In genomic region chr7:18753972-18754610, GRCh38 we compare ENCODE assay signal across 17 cellular contexts.
DNase-seq lines count a peak whose midpoint lies in the region; ATAC-seq and TF ChIP-seq lines count a peak whose summit lies in the region.
"Had no signal": no experiment of that assay in that cellular context is flagged by ENCODE, and none has a peak within 500 bp of the region (broad histone marks: within the 10 kb centered on the region; RNA-seq: fewer than 3 reads in every experiment).

No MANE protein-coding gene starts in this region.

- H3K9ac ChIP-seq in PC-3 (ENCODE audit: low read length), result no peak overlapping the region

- peak; percentile 56 for DNase-seq in Daoy (ENCODE audit: low read depth)
- DNase-seq in PC-3, result no peak
- DNase-seq in fibroblast of gingiva (ENCODE audit: low read depth), result peak; percentile 78
- DNase-seq in renal cortical epithelial cell (ENCODE audit: low read depth), result peak; percentile 40
- DNase-seq in HuH-7 (ENCODE audit: low spot score), result no peak
- no peak for DNase-seq in NCI-H1048 (lab: John Stamatoyannopoulos, UW)
- DNase-seq: activated CD4-positive, CD25-positive, alpha-beta regulatory T cell treated with anti-CD3 and anti-CD28 coated beads, Interleukin-2, amount 50 U/mL, for 72 hours; activated naive CD4-positive, alpha-beta T cell; DND-41; immature natural killer cell; RPMI8226; spleen; T-helper 2 cell had no signal

- no peaks in the 10 kb centered on the region for H3K9me2 ChIP-seq in PC-3 (replicated peaks; ENCODE audit: low read length)

- H3K4me1 ChIP-seq in PC-3 (ENCODE audit: insufficient read depth, low read length), result 0 out of 2 replicates have a peak, but pooled peaks cover 6% of the 10 kb centered on the region
- H3K4me1 ChIP-seq: spleen had no signal

- peak overlapping the region; percentile 14; the same call in 1 of the 2 replicates for H2AFZ ChIP-seq in PC-3 (ENCODE audit: low read length)

- H4K20me1 ChIP-seq in PC-3 (ENCODE audit: low read length), result no peaks in the 10 kb centered on the region

- H3F3A ChIP-seq in PC-3 (ENCODE audit: low read length, unreplicated experiment), result no peaks in the 10 kb centered on the region

- BruUV-seq in PC-3 (replicated peaks; lab: Mats Ljungman, UMichigan), result no TSS peak

- H3K4me3 ChIP-seq in PC-3 (ENCODE audit: low read length), result no peak overlapping the region
- H3K4me3 ChIP-seq: cardiac muscle cell, spleen had no signal

- H3K36me3 ChIP-seq in PC-3 (ENCODE audit: low read depth, low read length), result no peaks in the 10 kb centered on the region
- H3K36me3 ChIP-seq: cardiac muscle cell, neutrophil had no signal

- no peak for TF ChIP-seq CTCF in PC-3 (conservative IDR thresholded peaks at IDR 0.05; ENCODE audit: low read depth, low read length)

- no peaks in the 10 kb centered on the region for H3K27me3 ChIP-seq in PC-3 (ENCODE audit: low read length)
- H3K27me3 ChIP-seq: cardiac muscle cell, neutrophil, spleen had no signal

- H3K27ac ChIP-seq in PC-3 (ENCODE audit: low read length), result no peak overlapping the region
- H3K27ac ChIP-seq: cardiac muscle cell, neutrophil, spleen had no signal

- CTCF ChIA-PET in PC-3 (lab: Charles Lee), result no interaction called here

- ATAC-seq in PC-3 (no peak), GM21723 (IDR thresholded peaks at IDR 0.05; ENCODE audit: unreplicated experiment) (no peak), GM18498 (IDR thresholded peaks at IDR 0.05; ENCODE audit: unreplicated experiment) (no peak)

- H3K9me3 ChIP-seq in PC-3 (ENCODE audit: low read length), result no peaks in the 10 kb centered on the region
- H3K9me3 ChIP-seq: neutrophil, spleen had no signal

- no peak overlapping the region for H3K4me2 ChIP-seq in PC-3 (ENCODE audit: low read length)

- intact Hi-C loops in PC-3 (cut with micrococcal nuclease), result no loop called here

- POLR2A ChIA-PET in PC-3 (lab: Charles Lee; ENCODE audit: unreplicated experiment), result no interaction called here

- H3K79me2 ChIP-seq in PC-3 (ENCODE audit: low read length), result no peaks in the 10 kb centered on the region

Comparison
In these comparisons a context has a peak if more than half of its experiments do, and no peak if none do; other contexts are left out.
1. DNase-seq: peak in Daoy (single experiment), fibroblast of gingiva (single experiment) and renal cortical epithelial cell (single experiment); none in PC-3 (single experiment), HuH-7 (single experiment) and NCI-H1048 (single experiment).